32 cellular contexts compared by ENCODE assay signal in the genomic region with DNA sequence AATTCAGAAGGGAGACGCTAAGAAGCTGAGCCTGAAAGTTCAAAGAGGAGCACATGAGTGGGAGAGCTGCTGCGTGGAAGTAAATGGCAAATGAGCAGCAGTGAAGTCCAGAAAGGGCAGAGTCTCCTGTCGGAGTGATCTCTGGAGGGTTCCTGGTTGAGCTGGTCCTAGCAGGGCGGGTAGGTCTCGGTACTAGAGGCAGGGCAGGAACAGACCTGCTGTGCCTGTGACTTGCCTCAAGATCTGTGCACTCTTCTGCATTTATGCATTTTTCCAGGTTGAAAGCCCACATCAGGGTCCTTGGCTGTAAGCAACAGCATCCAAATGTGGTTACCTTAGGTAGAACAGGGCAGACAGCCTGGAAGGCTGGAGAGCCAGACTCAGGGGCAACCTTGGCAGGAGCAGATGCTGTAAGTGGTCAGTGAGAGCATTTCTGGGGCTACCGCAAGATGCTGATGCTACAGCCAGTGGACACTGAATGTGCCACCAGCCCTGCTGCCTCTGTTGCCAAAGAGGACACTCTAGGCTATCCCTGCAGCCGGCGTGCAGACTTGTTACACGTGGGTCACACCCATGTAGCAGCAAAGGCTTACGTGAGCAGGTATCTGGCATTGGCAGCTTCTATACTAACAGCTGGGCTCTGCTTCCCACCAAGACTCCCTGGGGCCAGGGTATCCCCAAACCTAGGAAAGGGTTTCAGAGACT.
"Had no signal": no experiment of that assay in that cellular context is flagged by ENCODE, and none has a peak within 500 bp of the region (broad histone marks: within the 10 kb centered on the region; RNA-seq: fewer than 3 reads in every experiment).

No MANE protein-coding gene starts in this region.

- H3K4me3 Mint-ChIP-seq: activated B cell treated with CpG ODN at 0.5 μM for 24 hours; activated CD4-positive, alpha-beta memory T cell treated with anti-CD3 and anti-CD28 coated beads, Interleukin-2, amount 10 ng/mL, durations not matched to agents 7 days and 5 days; activated CD4-positive, alpha-beta T cell treated with anti-CD3 and anti-CD28 coated beads for 36 hours; activated naive CD4-positive, alpha-beta T cell treated with anti-CD3 and anti-CD28 coated beads, Interleukin-2, amount 50 U/mL, for 24 hours; activated T-helper 1 cell treated with anti-CD3 and anti-CD28 coated beads, Interleukin-12 subunit alpha, Interleukin-12 subunit beta, Interleukin-2, Interleukin-4 antibody, amounts not matched to agents 30 ng/mL and 10 ng/mL and 1 ng/mL, durations not matched to agents 14 hours and 24 hours and 36 hours; T-cell had no signal

- ATAC-seq: activated CD4-positive, alpha-beta T cell treated with anti-CD3 and anti-CD28 coated beads for 36 hours; K562; Panc1; Right ventricle myocardium inferior; T-cell had no signal

- FAIRE-seq: K562, TTC549 had no signal

- H3K4me1 ChIP-seq: breast epithelium had no signal

- H3K9me3 Mint-ChIP-seq: activated B cell treated with CpG ODN at 0.5 μM for 24 hours; activated CD4-positive, alpha-beta memory T cell treated with anti-CD3 and anti-CD28 coated beads, Interleukin-2, amount 10 ng/mL, durations not matched to agents 7 days and 5 days; activated naive CD4-positive, alpha-beta T cell treated with anti-CD3 and anti-CD28 coated beads, Interleukin-2, amount 50 U/mL, for 24 hours; activated T-helper 1 cell treated with anti-CD3 and anti-CD28 coated beads, Interleukin-12 subunit alpha, Interleukin-12 subunit beta, Interleukin-2, Interleukin-4 antibody, amounts not matched to agents 30 ng/mL and 10 ng/mL and 1 ng/mL, durations not matched to agents 14 hours and 24 hours and 36 hours; T-cell had no signal

- H3K27me3 ChIP-seq: breast epithelium had no signal

- H3K27ac Mint-ChIP-seq: activated B cell treated with CpG ODN at 0.5 μM for 24 hours; activated CD4-positive, alpha-beta memory T cell treated with anti-CD3 and anti-CD28 coated beads, Interleukin-2, amount 10 ng/mL, durations not matched to agents 7 days and 5 days; activated CD4-positive, alpha-beta T cell treated with anti-CD3 and anti-CD28 coated beads for 36 hours; activated naive CD4-positive, alpha-beta T cell treated with anti-CD3 and anti-CD28 coated beads, Interleukin-2, amount 50 U/mL, for 24 hours; activated T-helper 1 cell treated with anti-CD3 and anti-CD28 coated beads, Interleukin-12 subunit alpha, Interleukin-12 subunit beta, Interleukin-2, Interleukin-4 antibody, amounts not matched to agents 30 ng/mL and 10 ng/mL and 1 ng/mL, durations not matched to agents 14 hours and 24 hours and 36 hours; T-cell had no signal

- DNase-seq: activated B cell treated with CpG ODN at 0.5 μM for 24 hours; activated CD4-positive, alpha-beta memory T cell treated with anti-CD3 and anti-CD28 coated beads, Interleukin-2, amount 10 ng/mL, durations not matched to agents 7 days and 5 days; activated CD4-positive, alpha-beta T cell treated with anti-CD3 and anti-CD28 coated beads for 36 hours; activated CD4-positive, alpha-beta T cell treated with anti-CD3 and anti-CD28 coated beads, Interleukin-2, amount 50 U/mL, for 1 hour; activated CD8-positive, alpha-beta memory T cell treated with anti-CD3 and anti-CD28 coated beads, Interleukin-2, amount 50 U/mL, for 4 hours; activated effector memory CD4-positive, alpha-beta T cell treated with Interleukin-2 at 50 U/mL for 16 hours; activated naive CD4-positive, alpha-beta T cell; aorta; caudate nucleus; Karpas-422; MM.1S; NCI-H1417; NCI-H1694; NCI-H2029; NCI-H2107; NCI-H2171 treated with DMSO at 0.1 percent for 48 hours; NCI-H226; NCI-H526; NCI-H774; OCI-M1; RPMI8226; T-cell; T-helper 2 cell; T1000 had no signal

- H3K4me3 ChIP-seq: breast epithelium, K562, SK-N-MC had no signal

- H3K27ac ChIP-seq: breast epithelium, SK-N-MC had no signal

- H3K9me3 ChIP-seq: breast epithelium had no signal

- H3K36me3 Mint-ChIP-seq: activated naive CD4-positive, alpha-beta T cell treated with anti-CD3 and anti-CD28 coated beads, Interleukin-2, amount 50 U/mL, for 24 hours had no signal

- H3K36me3 ChIP-seq: breast epithelium had no signal

- H3K27me3 Mint-ChIP-seq: activated B cell treated with CpG ODN at 0.5 μM for 24 hours; activated CD4-positive, alpha-beta memory T cell treated with anti-CD3 and anti-CD28 coated beads, Interleukin-2, amount 10 ng/mL, durations not matched to agents 7 days and 5 days; activated CD4-positive, alpha-beta T cell treated with anti-CD3 and anti-CD28 coated beads for 36 hours; activated naive CD4-positive, alpha-beta T cell treated with anti-CD3 and anti-CD28 coated beads, Interleukin-2, amount 50 U/mL, for 24 hours; T-cell had no signal

- H3K4me1 Mint-ChIP-seq: activated B cell treated with CpG ODN at 0.5 μM for 24 hours had no signal
